In genomic region chr9:121277026-121277425, GRCh38 we compare ENCODE assay signal across 17 cellular contexts. TPM values are rescaled to one million over a fixed set of nuclear protein-coding genes. Genes with fewer than 3 reads are reported as not detected.
A peak's percentile ranks its signal among the peaks of the same experiment; 100 is the strongest.
DNase-seq lines count a peak whose midpoint lies in the region; ATAC-seq, FAIRE-seq and TF ChIP-seq lines count a peak whose summit lies in the region.
"Had no signal": no experiment of that assay in that cellular context is flagged by ENCODE, and none has a peak within 500 bp of the region (broad histone marks: within the 10 kb centered on the region; RNA-seq: fewer than 3 reads in every experiment).

No MANE protein-coding gene starts in this region.

- no peak overlapping the region for H2AFZ ChIP-seq in GM23248

- intact Hi-C loops in MCF 10A (cut with micrococcal nuclease), result no loop called here
- intact Hi-C loops in lower lobe of right lung (cut with DNase I), result no loop called here
- intact Hi-C loops in stomach (cut with DNase I; ENCODE audit: low total_unique reads), result no loop called here

- H3K27ac Mint-ChIP-seq in MCF 10A (ENCODE audit: low read depth, unreplicated experiment), result peak overlapping the region; percentile 39
- H3K27ac Mint-ChIP-seq: progenitor cell of endocrine pancreas had no signal

- no peaks in the 10 kb centered on the region for H3K27me3 Mint-ChIP-seq in MCF 10A (ENCODE audit: insufficient read depth, unreplicated experiment)

- no peak for TF ChIP-seq POLR2A in stomach (IDR thresholded peaks at IDR 0.05)

- H3K4me1 ChIP-seq in GM23248 (ENCODE audit: insufficient read depth), result peaks cover 87% of the 10 kb centered on the region
- peaks cover 66% of the 10 kb centered on the region for H3K4me1 ChIP-seq in lower lobe of right lung
- peaks cover 62 to 100% (median 92%) of the 10 kb centered on the region in 4 donors for H3K4me1 ChIP-seq in stomach

- H3K9me3 ChIP-seq in GM23248 (ENCODE audit: low read depth), result no peaks in the 10 kb centered on the region
- H3K9me3 ChIP-seq in lower lobe of right lung, result no peaks in the 10 kb centered on the region
- H3K9me3 ChIP-seq in stomach, result no peaks in the 10 kb centered on the region
- H3K9me3 ChIP-seq: mucosa of descending colon had no signal

- CTCF ChIA-PET in MCF 10A (lab: Yijun Ruan, JAX), result interaction anchor here (0.6 to 3.8 kb wide), 13 partner anchors 8 to 122 kb away, joined by 3 to 67 read pairs (median 11); partner anchors contain the start of gene GSN

- 92 to 96% methylated on average over 1 of the region's 1 CpG for WGBS in GM23248 (ENCODE audit: low coverage in 1 of 2, low lambda C conversion rate in 2 of 2, missing lambda C conversion rate in 2 of 2), 2 experiments
- 84 to 98% (median 92%) methylated on average over 1 of the region's 1 CpG for WGBS in stomach, 5 donors

- no peaks in the 10 kb centered on the region for H3K36me3 Mint-ChIP-seq in MCF 10A (ENCODE audit: insufficient read depth, unreplicated experiment)

- no peak overlapping the region for H3K4me3 Mint-ChIP-seq in MCF 10A (ENCODE audit: unreplicated experiment)
- H3K4me3 Mint-ChIP-seq: immature natural killer cell had no signal

- no peak for ATAC-seq in lower lobe of right lung
- ATAC-seq: mucosa of descending colon had no signal

- in situ Hi-C loops in GM23248 (cut with MboI), result no loop called here

- no TSS peak for BruUV-seq in MCF 10A (replicated peaks; lab: Mats Ljungman, UMichigan)

- POLR2A ChIA-PET in MCF 10A (lab: Yijun Ruan, JAX), result interaction anchor here (0.6 to 2.7 kb wide), 15 partner anchors 8 to 1636 kb away, joined by 3 to 71 read pairs (median 14); partner anchors contain the start of genes GSN, RAB14 and ZBTB6

- no peak for FAIRE-seq in RCC 7860 (lab: Jason Lieb, UNC)
- FAIRE-seq: bronchial epithelial cell had no signal

- peak overlapping the region; percentile 59; the same call in 1 of the 2 replicates for H3K4me3 ChIP-seq in GM23248
- H3K4me3 ChIP-seq in lower lobe of right lung, result no peak overlapping the region
- H3K4me3 ChIP-seq in stomach, result no peak overlapping the region
- no peak overlapping the region for H3K4me3 ChIP-seq in H7 (ENCODE audit: insufficient read depth, low read depth, low read length)
- H3K4me3 ChIP-seq: mucosa of descending colon, SK-N-MC had no signal

- no peaks in the 10 kb centered on the region for H3K9me3 Mint-ChIP-seq in MCF 10A (ENCODE audit: unreplicated experiment)
- H3K9me3 Mint-ChIP-seq: immature natural killer cell had no signal

- DNase-seq in GM23248 (no peak), MCF 10A (ENCODE audit: unreplicated experiment) (no peak), lower lobe of right lung (no peak), stomach (no peak), NOMO-1 treated with DMSO at 0.1 percent for 48 hours (lab: John Stamatoyannopoulos, UW; ENCODE audit: unreplicated experiment) (no peak), H7 (no peak), RCC 7860 (ENCODE audit: low spot score) (no peak)
- DNase-seq in stimulated activated CD8-positive, alpha-beta memory T cell treated with anti-CD3 and anti-CD28 coated beads, Interleukin-4, amount 100 ng/mL, for 48 hours, result no peak
- DNase-seq: activated gamma-delta T cell treated with Interleukin-2 at 50 U/mL for 16 hours; GF-D8; immature natural killer cell; mucosa of descending colon; stimulated activated CD4-positive, alpha-beta T cell treated with anti-CD3 and anti-CD28 coated beads, Interleukin-2, amount 100 ng/mL, for 24 hours; WERI-Rb-1 had no signal

- H4K20me1 ChIP-seq in GM23248 (ENCODE audit: insufficient read depth), result no peaks in the 10 kb centered on the region

- H3K27me3 ChIP-seq in GM23248 (replicated peaks; ENCODE audit: insufficient read depth) (no peaks in the 10 kb centered on the region), lower lobe of right lung (ENCODE audit: low read depth) (no peaks in the 10 kb centered on the region), stomach (no peaks in the 10 kb centered on the region), H7 (ENCODE audit: control insufficient read depth, insufficient read depth, low read length) (peaks cover 31% of the 10 kb centered on the region)

- TF ChIP-seq CTCF in MCF 10A (IDR thresholded peaks at IDR 0.05; ENCODE audit: unreplicated experiment), result no peak
- no peak for TF ChIP-seq CTCF in lower lobe of right lung (IDR thresholded peaks at IDR 0.05)
- no peak for TF ChIP-seq CTCF in stomach (IDR thresholded peaks at IDR 0.05)

- H3K4me1 Mint-ChIP-seq in MCF 10A (ENCODE audit: insufficient read depth, unreplicated experiment), result peaks cover 46% of the 10 kb centered on the region

- H3K9ac ChIP-seq in GM23248, result peak overlapping the region; percentile 63

- no peaks in the 10 kb centered on the region for H3K9me2 ChIP-seq in GM23248 (ENCODE audit: insufficient read depth)

- peak overlapping the region; percentile 84 for H3K4me2 ChIP-seq in GM23248 (ENCODE audit: unreplicated experiment)

- TF ChIP-seq EP300 in stomach (IDR thresholded peaks at IDR 0.05), result no peak

- H3K79me2 ChIP-seq in GM23248 (ENCODE audit: insufficient read depth), result peaks cover 73% of the 10 kb centered on the region

- H3F3A ChIP-seq in GM23248 (ENCODE audit: insufficient read depth), result peaks cover 67% of the 10 kb centered on the region

- no peaks in the 10 kb centered on the region for H3K36me3 ChIP-seq in GM23248 (ENCODE audit: low read depth)
- no peaks in the 10 kb centered on the region for H3K36me3 ChIP-seq in lower lobe of right lung
- H3K36me3 ChIP-seq in stomach, result peaks cover 0 to 9% (median 0%) of the 10 kb centered on the region in 4 donors
- no peaks in the 10 kb centered on the region; the same call in 1 of the 2 replicates for H3K36me3 ChIP-seq in H7 (replicated peaks; ENCODE audit: control insufficient read depth, insufficient read depth, low read length)
- H3K36me3 ChIP-seq: WERI-Rb-1 had no signal

- H3K27ac ChIP-seq in GM23248 (peak overlapping the region; percentile 95), lower lobe of right lung (peak overlapping the region; percentile 77), stomach (peak overlapping the region; percentile 56 to 97 (median 96))
- H3K27ac ChIP-seq: SK-N-MC, WERI-Rb-1 had no signal

RNA-seq across cellular contexts. Expression of gene GSN, which starts 9.1 kb away (rescaled TPM):
- 387 and 393 TPM in 2 replicates for total RNA-seq in GM23248 (2014; rRNA removed; shearing (Covaris generic))
- polyA plus RNA-seq in GM23248 (2016; fragmentation: Nextera tagmentation; extraction: Ambion mirVana) (258 and 265 TPM in 2 replicates), stomach (100 to 1,000 TPM; 215 to 742 (median 424) TPM)
- total RNA-seq in MCF 10A (2022) (21.9 and 24.9 TPM in 2 replicates), lower lobe of right lung (388 TPM), stomach (100 to 1,000 TPM; 385 to 909 (median 565) TPM)
- total RNA-seq in H7 (2014; rRNA removed; shearing (Covaris generic)), result 73.0 and 78.5 TPM in 2 replicates
